ENCODE assay signal across 8 cellular contexts in the genomic region with DNA sequence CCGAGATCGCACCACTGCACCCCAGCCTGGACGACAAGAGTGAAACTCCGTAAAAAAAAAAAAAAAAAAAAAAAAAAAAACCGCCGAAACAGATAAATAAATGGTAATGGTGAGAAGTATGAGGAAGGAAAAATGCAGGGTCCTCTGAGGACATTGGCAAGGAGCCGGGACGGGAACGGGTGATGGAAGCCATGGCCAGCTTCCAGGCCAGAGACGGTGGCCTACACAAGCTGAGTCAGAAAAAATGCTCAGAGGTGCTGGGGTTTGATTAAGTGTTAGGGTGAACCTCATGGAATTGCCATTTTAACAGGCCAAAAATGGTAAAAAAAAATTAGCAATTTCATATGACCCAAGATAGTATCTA. TPM values are rescaled to one million over a fixed set of nuclear protein-coding genes. Genes with fewer than 3 reads are reported as not detected.
DNase-seq lines count a peak whose midpoint lies in the region; ATAC-seq and TF ChIP-seq lines count a peak whose summit lies in the region.

No MANE protein-coding gene starts in this region.

- no peak for ATAC-seq in GM19023 (IDR thresholded peaks at IDR 0.05; ENCODE audit: unreplicated experiment)
- no peak for ATAC-seq in GM18873 (IDR thresholded peaks at IDR 0.05; ENCODE audit: low FRiP score, unreplicated experiment)

- TF ChIP-seq CTCF in AG10803 (conservative IDR thresholded peaks at IDR 0.05; ENCODE audit: low read length), result no peak
- TF ChIP-seq CTCF in hepatocyte (IDR thresholded peaks at IDR 0.05; ENCODE audit: poor library complexity), result no peak
- no peak for TF ChIP-seq CTCF in GM13977 (IDR thresholded peaks at IDR 0.05; ENCODE audit: extremely low read depth, insufficient read depth, missing control alignments)

- no peaks in the 10 kb centered on the region for H3K9me2 ChIP-seq in hepatocyte (replicated peaks; ENCODE audit: insufficient read depth)

- H4K20me1 ChIP-seq in hepatocyte (ENCODE audit: insufficient read depth, poor library complexity, severe bottlenecking), result no peaks in the 10 kb centered on the region

- peaks cover 27% of the 10 kb centered on the region for H3K4me1 Mint-ChIP-seq in activated naive CD8-positive, alpha-beta T cell (ENCODE audit: low read depth)

- peak overlapping the region; percentile 91 for H3K4me3 ChIP-seq in AG10803 (ENCODE audit: low read length)
- peak overlapping the region; percentile 41 for H3K4me3 ChIP-seq in hepatocyte
- H3K4me3 ChIP-seq in skeletal muscle cell (ENCODE audit: low read depth, low read length), result peak overlapping the region; percentile 77

- peaks cover 15% of the 10 kb centered on the region for H3K79me2 ChIP-seq in hepatocyte

- H3K4me2 ChIP-seq in hepatocyte, result peak overlapping the region; percentile 81

- in situ Hi-C loops in GM13977 (cut with MboI; ENCODE audit: low pct_unique_long_range_greater_than_20kb, low sequenced_read_pairs, unreplicated experiment), result no loop called here

- H3K27ac ChIP-seq in hepatocyte, result peak overlapping the region; percentile 54

- H3K27me3 Mint-ChIP-seq in activated naive CD8-positive, alpha-beta T cell, result no peaks in the 10 kb centered on the region

- H2AFZ ChIP-seq in hepatocyte, result peak overlapping the region; percentile 42

- H3K4me1 ChIP-seq in hepatocyte (ENCODE audit: insufficient read depth), result peaks cover 15% of the 10 kb centered on the region

- H3K9me3 ChIP-seq in hepatocyte (ENCODE audit: low read depth), result no peaks in the 10 kb centered on the region

- H3K36me3 ChIP-seq in hepatocyte (replicated peaks; ENCODE audit: insufficient read depth, low read depth), result no peaks in the 10 kb centered on the region

- no peaks in the 10 kb centered on the region for H3K27me3 ChIP-seq in hepatocyte

- H3K9me3 Mint-ChIP-seq in activated naive CD8-positive, alpha-beta T cell (ENCODE audit: low read depth), result no peaks in the 10 kb centered on the region

- peak overlapping the region; percentile 96 for H3K4me3 Mint-ChIP-seq in activated naive CD8-positive, alpha-beta T cell

- H3K36me3 Mint-ChIP-seq in activated naive CD8-positive, alpha-beta T cell, result no peaks in the 10 kb centered on the region

- DNase-seq in AG10803 (ENCODE audit: low read depth) (peak; percentile 98), HS-5 (ENCODE audit: low read depth) (peak; percentile 48), hepatocyte (ENCODE audit: low spot score) (no peak), skeletal muscle cell (ENCODE audit: low read depth) (peak; percentile 81), GM13977 (ENCODE audit: low spot score) (no peak)

- WGBS in hepatocyte (ENCODE audit: low lambda C conversion rate, missing lambda C conversion rate), result 58% methylated on average over 9 of the region's 10 CpGs

- H3K27ac Mint-ChIP-seq in activated naive CD8-positive, alpha-beta T cell, result peak overlapping the region; percentile 92

RNA-seq across cellular contexts. Expression of a gene that starts 0.9 kb away (rescaled TPM):
- total RNA-seq in hepatocyte, result 3.1 and 3.7 TPM in 2 replicates
- 2.8 and 3.5 TPM in 2 replicates for polyA plus RNA-seq in hepatocyte

RNA-seq across cellular contexts. Expression of a gene that starts 20.1 kb away (rescaled TPM):
- 89.2 and 97.0 TPM in 2 replicates for total RNA-seq in hepatocyte
- polyA plus RNA-seq in hepatocyte, result 214 and 220 TPM in 2 replicates

RNA-seq across cellular contexts. Expression of a gene that starts 30.0 kb away (rescaled TPM):
- 16.0 and 18.5 TPM in 2 replicates for total RNA-seq in hepatocyte
- 21.9 and 22.8 TPM in 2 replicates for polyA plus RNA-seq in hepatocyte

Comparison
In these comparisons a context has a peak if more than half of its experiments do, and no peak if none do; other contexts are left out.
1. DNase-seq: peak in AG10803 (single experiment), HS-5 (single experiment) and skeletal muscle cell (single experiment); none in hepatocyte (single experiment) and GM13977 (single experiment).
2. H3K4me3 ChIP-seq: peak in every context shown above with its lines; median percentile 91 in AG10803; 77 in skeletal muscle cell; 41 in hepatocyte.